Comparison of ENCODE assay signal across 8 cellular contexts in the genomic region with DNA sequence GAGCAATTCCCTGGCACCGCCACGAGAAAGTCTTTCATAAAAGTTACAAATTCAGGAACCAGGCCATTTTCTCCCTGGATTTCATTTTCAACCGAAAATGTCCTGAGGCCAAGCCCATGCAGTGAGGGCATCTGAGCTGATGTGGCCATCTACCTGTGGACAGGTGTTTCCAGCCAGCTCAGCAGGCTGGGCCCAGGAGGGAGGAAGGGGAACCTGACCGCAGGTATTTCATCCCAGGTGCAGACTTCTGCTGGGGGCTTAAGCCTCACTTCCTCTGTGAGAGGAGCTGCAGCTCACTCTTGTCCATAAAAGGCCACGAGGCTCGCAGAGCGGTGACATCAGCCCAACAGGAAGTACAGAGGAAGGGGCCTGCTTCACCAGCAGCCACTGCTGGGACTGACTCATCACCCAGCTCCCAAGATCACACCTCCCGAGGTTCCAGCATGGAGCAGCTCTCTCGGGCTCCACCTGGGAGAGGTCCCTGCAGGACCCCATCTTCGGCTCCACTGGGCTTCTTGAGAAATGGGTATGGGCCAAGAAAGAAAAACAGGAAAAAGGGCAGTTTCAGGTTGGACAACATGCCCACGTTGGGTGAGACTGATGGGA. TPM values are rescaled to one million over a fixed set of nuclear protein-coding genes. Genes with fewer than 3 reads are reported as not detected.
DNase-seq lines count a peak whose midpoint lies in the region.

No MANE protein-coding gene starts in this region.

- H3K36me3 ChIP-seq in H7 (replicated peaks; ENCODE audit: control insufficient read depth, insufficient read depth, low read length), result peaks cover 35% of the 10 kb centered on the region

- H3K4me3 ChIP-seq in H7 (ENCODE audit: insufficient read depth, low read depth, low read length), result no peak overlapping the region

- H3K27me3 ChIP-seq in H7 (ENCODE audit: control insufficient read depth, insufficient read depth, low read length), result no peaks in the 10 kb centered on the region

- DNase-seq in EL (peak; percentile 98), H7 (peak; percentile 69), NCI-H1694 treated with DMSO at 0.1 percent for 48 hours (lab: John Stamatoyannopoulos, UW) (peak; percentile 32), dermis microvascular lymphatic vessel endothelial cell (ENCODE audit: low read depth in 2 of 2) (peak; percentile 95 to 98), medulla oblongata (ENCODE audit: extremely low spot score) (peak; percentile 82), inferior parietal cortex (ENCODE audit: extremely low spot score) (no peak)
- DNase-seq in activated CD4-positive, CD25-positive, alpha-beta regulatory T cell treated with anti-CD3 and anti-CD28 coated beads, Interleukin-2, amount 50 U/mL, for 72 hours, result peak; percentile 66
- peak; percentile 69 to 78 for DNase-seq in stimulated activated CD8-positive, alpha-beta memory T cell treated with anti-CD3 and anti-CD28 coated beads, Interleukin-15, amount 100 ng/mL, for 48 hours (ENCODE audit: low read depth in 2 of 2)

RNA-seq across cellular contexts. Expression of a gene that starts 56.4 kb away (rescaled TPM):
- 117 and 149 TPM in 2 replicates for total RNA-seq in H7 (2014; rRNA removed; shearing (Covaris generic))
- 455 and 480 TPM in 2 replicates for total RNA-seq in dermis microvascular lymphatic vessel endothelial cell
